In the genomic region with DNA sequence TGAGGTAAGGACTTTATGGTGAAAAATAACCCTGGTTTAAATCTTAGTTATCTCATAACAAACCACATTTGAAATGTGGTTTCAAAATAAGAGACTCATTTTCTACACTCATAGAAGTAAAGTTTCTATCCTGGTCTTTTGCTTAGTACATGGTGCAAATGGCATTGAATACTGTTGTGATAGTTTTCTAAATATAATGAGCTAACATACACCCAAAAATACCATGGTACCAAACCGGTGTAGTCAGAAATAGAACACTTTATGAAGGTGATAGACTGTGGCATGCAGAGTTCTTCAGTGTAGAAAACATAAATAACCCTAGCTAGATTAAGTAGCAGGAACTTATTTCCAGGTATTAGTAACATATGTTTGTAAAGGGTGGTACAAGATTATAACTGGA, we compare ENCODE assay signal across 27 cellular contexts.
"Had no signal": no experiment of that assay in that cellular context is flagged by ENCODE, and none has a peak within 500 bp of the region (broad histone marks: within the 10 kb centered on the region; RNA-seq: fewer than 3 reads in every experiment).

No MANE protein-coding gene starts in this region.

- H3K4me3 ChIP-seq: adrenal gland, body of pancreas, coronary artery, dorsolateral prefrontal cortex had no signal

- H3K36me3 ChIP-seq: adrenal gland, WERI-Rb-1 had no signal

- H3K27ac ChIP-seq: adrenal gland, body of pancreas, coronary artery, dorsolateral prefrontal cortex, WERI-Rb-1 had no signal

- H3K9me3 ChIP-seq: adrenal gland, body of pancreas had no signal

- H3K27me3 ChIP-seq: adrenal gland, body of pancreas, dorsolateral prefrontal cortex had no signal

- ATAC-seq: activated CD4-positive, CD25-positive, alpha-beta regulatory T cell treated with anti-CD3 and anti-CD28 coated beads, Interleukin-2, amount 50 U/mL, for 24 hours; activated CD8-positive, alpha-beta memory T cell treated with anti-CD3 and anti-CD28 coated beads, Interleukin-2, amount 10 ng/mL, durations not matched to agents 7 days and 5 days; activated CD8-positive, alpha-beta T cell treated with anti-CD3 and anti-CD28 coated beads, Interleukin-2, amount 10 ng/mL, durations not matched to agents 7 days and 5 days; activated naive CD8-positive, alpha-beta T cell treated with anti-CD3 and anti-CD28 coated beads, Interleukin-2, amount 50 U/mL, for 24 hours; body of pancreas; esophagus mucosa; T-helper 17 cell had no signal

- H3K4me1 ChIP-seq: adrenal gland, body of pancreas had no signal

- DNase-seq: activated B cell treated with CpG ODN at 0.5 μM for 24 hours; activated CD4-positive, alpha-beta memory T cell treated with anti-CD3 and anti-CD28 coated beads for 36 hours; activated CD4-positive, alpha-beta T cell treated with anti-CD3 and anti-CD28 coated beads, Interleukin-2, amount 10 ng/mL, durations not matched to agents 24 days and 14 days; activated CD8-positive, alpha-beta memory T cell treated with anti-CD3 and anti-CD28 coated beads, Interleukin-2, amount 10 ng/mL, durations not matched to agents 7 days and 5 days; activated CD8-positive, alpha-beta memory T cell treated with anti-CD3 and anti-CD28 coated beads, Interleukin-2, amount 50 U/mL, for 4 hours; activated CD8-positive, alpha-beta T cell treated with anti-CD3 and anti-CD28 coated beads, Interleukin-2, amount 10 ng/mL, durations not matched to agents 7 days and 5 days; activated effector memory CD4-positive, alpha-beta T cell treated with anti-CD3 and anti-CD28 coated beads, Interleukin-2, amount 50 U/mL, for 16 hours; activated naive CD4-positive, alpha-beta T cell treated with anti-CD3 and anti-CD28 coated beads for 36 hours; activated naive CD8-positive, alpha-beta T cell treated with anti-CD3 and anti-CD28 coated beads for 36 hours; activated naive CD8-positive, alpha-beta T cell treated with anti-CD3 and anti-CD28 coated beads, Interleukin-2, amount 50 U/mL, for 24 hours; activated T-cell treated with anti-CD3 and anti-CD28 coated beads, Interleukin-2, amount 50 U/mL, for 1 hour; activated T-cell treated with anti-CD3 and anti-CD28 coated beads, Interleukin-2, amount 50 U/mL, for 48 hours; adrenal gland; amygdala; aorta; body of pancreas; dorsolateral prefrontal cortex; effector memory CD4-positive, alpha-beta T cell; endodermal cell; foreskin fibroblast; T-helper 1 cell; T-helper 17 cell; T1000; WERI-Rb-1 had no signal
